15 cellular contexts compared by ENCODE assay signal in the genomic region with DNA sequence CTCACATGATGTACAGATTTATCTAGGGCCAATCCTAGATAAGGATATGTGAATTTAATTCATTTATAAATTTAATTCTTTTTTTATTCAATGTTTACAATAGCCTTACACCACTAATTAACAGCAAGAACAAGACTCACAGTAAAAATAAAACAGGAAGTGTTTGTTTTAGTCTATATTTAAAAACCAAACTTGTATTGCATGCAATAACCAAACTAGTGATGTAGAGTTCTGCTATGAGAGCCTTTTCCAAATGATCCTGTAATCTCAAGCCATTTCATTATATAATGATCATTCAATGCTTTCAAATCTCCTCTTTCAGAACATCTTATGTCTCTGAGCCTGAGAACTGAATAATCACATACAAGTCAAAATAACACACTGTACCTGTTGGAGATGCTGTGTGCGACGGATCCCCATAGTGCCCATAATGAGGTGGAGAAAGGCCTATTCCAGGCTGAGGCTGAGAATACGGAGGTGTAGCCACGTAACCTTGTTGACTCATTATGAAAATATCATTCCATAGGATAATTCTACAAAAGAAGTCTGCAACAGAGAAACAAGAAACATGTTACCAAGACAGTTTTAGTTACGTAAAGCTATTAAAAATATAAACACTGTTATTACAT.
DNase-seq lines count a peak whose midpoint lies in the region; ATAC-seq and TF ChIP-seq lines count a peak whose summit lies in the region.
"Had no signal": no experiment of that assay in that cellular context is flagged by ENCODE, and none has a peak within 500 bp of the region (broad histone marks: within the 10 kb centered on the region; RNA-seq: fewer than 3 reads in every experiment).

No MANE protein-coding gene starts in this region.

- no peak overlapping the region for H3K4me3 Mint-ChIP-seq in nephron progenitor cell
- H3K4me3 Mint-ChIP-seq: T-helper 17 cell had no signal

- H3K36me3 ChIP-seq in GM06990 (ENCODE audit: control insufficient read depth, insufficient read depth, low read length), result peaks cover 13% of the 10 kb centered on the region

- POLR2A ChIA-PET in AG04449 (lab: Yijun Ruan, JAX), result no interaction called here

- H3K9me3 Mint-ChIP-seq in nephron progenitor cell, result no peaks in the 10 kb centered on the region
- H3K9me3 Mint-ChIP-seq: activated T-helper 1 cell treated with anti-CD3 and anti-CD28 coated beads, Interleukin-12 subunit alpha, Interleukin-12 subunit beta, Interleukin-2, Interleukin-4 antibody, amounts not matched to agents 30 ng/mL and 10 ng/mL and 1 ng/mL, durations not matched to agents 14 hours and 24 hours and 36 hours had no signal

- DNase-seq in AG04449 (ENCODE audit: low read depth, low spot score) (no peak), GM06990 (ENCODE audit: extremely low read depth, insufficient read length) (no peak), astrocyte of the cerebellum (ENCODE audit: low read depth) (no peak), foreskin fibroblast (no peak), nephron progenitor cell (no peak), D341Med (ENCODE audit: low spot score) (no peak), cortex of kidney (lab: John Stamatoyannopoulos, UW) (no peak)
- DNase-seq: activated CD4-positive, alpha-beta T cell treated with anti-CD3 and anti-CD28 coated beads, Interleukin-2, amount 50 U/mL, for 1 hour; effector CD4-positive, alpha-beta T cell; NCI-H187; stimulated activated CD4-positive, alpha-beta T cell treated with anti-CD3 and anti-CD28 coated beads, Interleukin-2, amount 100 ng/mL, for 48 hours; T-helper 17 cell; upper lobe of left lung had no signal

- H3K36me3 Mint-ChIP-seq in nephron progenitor cell (ENCODE audit: low read depth), result peaks cover 29% of the 10 kb centered on the region

- H3K27ac Mint-ChIP-seq in nephron progenitor cell, result no peak overlapping the region
- H3K27ac Mint-ChIP-seq: activated T-helper 1 cell treated with anti-CD3 and anti-CD28 coated beads, Interleukin-12 subunit alpha, Interleukin-12 subunit beta, Interleukin-2, Interleukin-4 antibody, amounts not matched to agents 30 ng/mL and 10 ng/mL and 1 ng/mL, durations not matched to agents 14 hours and 24 hours and 36 hours; T-helper 17 cell had no signal

- TF ChIP-seq CTCF in AG04449 (IDR thresholded peaks at IDR 0.05; ENCODE audit: insufficient read depth, low read length, missing control alignments) (no peak), GM06990 (IDR thresholded peaks at IDR 0.05; ENCODE audit: insufficient read depth, low read length, poor library complexity, severe bottlenecking) (no peak), astrocyte of the cerebellum (IDR thresholded peaks at IDR 0.05; ENCODE audit: low read depth, low read length, missing control alignments) (no peak), foreskin fibroblast (IDR thresholded peaks at IDR 0.05; ENCODE audit: low read depth, low read length) (no peak), nephron progenitor cell (IDR thresholded peaks at IDR 0.05) (no peak)

- CTCF ChIA-PET in AG04449 (lab: Yijun Ruan, JAX), result interaction anchor here (2.0 to 2.1 kb wide), 2 partner anchors 31 to 57 kb away, joined by 7 to 8 read pairs; no protein-coding TSS in a partner anchor

- H3K4me3 ChIP-seq in AG04449 (ENCODE audit: low read depth, low read length), result peak overlapping the region; percentile 84
- H3K4me3 ChIP-seq in GM06990 (replicated peaks; ENCODE audit: low read depth, low read length), result peak overlapping the region; percentile 88
- H3K4me3 ChIP-seq in astrocyte of the cerebellum (ENCODE audit: low read depth, low read length), result peak overlapping the region; percentile 88
- H3K4me3 ChIP-seq in foreskin fibroblast (ENCODE audit: low read depth in 1 of 2, low read length in 2 of 2), result peak overlapping the region; percentile 96 to 97
- H3K4me3 ChIP-seq: upper lobe of left lung had no signal

- in situ Hi-C loops in astrocyte of the cerebellum (cut with HindIII; ENCODE audit: low sequenced_read_pairs), result no loop called here

- no peak for ATAC-seq in HG03135 (IDR thresholded peaks at IDR 0.05; ENCODE audit: unreplicated experiment)
- ATAC-seq: T-helper 17 cell had no signal

- H3K27me3 Mint-ChIP-seq in nephron progenitor cell (ENCODE audit: low read depth, poor library complexity), result no peaks in the 10 kb centered on the region

- H3K4me1 Mint-ChIP-seq in nephron progenitor cell, result peaks cover 20% of the 10 kb centered on the region

- H3K27me3 ChIP-seq in GM06990 (replicated peaks; ENCODE audit: control insufficient read depth, insufficient read depth, low read length), result no peaks in the 10 kb centered on the region
- H3K27me3 ChIP-seq: upper lobe of left lung had no signal
